Comparison of ENCODE assay signal across 8 cellular contexts in the genomic region with DNA sequence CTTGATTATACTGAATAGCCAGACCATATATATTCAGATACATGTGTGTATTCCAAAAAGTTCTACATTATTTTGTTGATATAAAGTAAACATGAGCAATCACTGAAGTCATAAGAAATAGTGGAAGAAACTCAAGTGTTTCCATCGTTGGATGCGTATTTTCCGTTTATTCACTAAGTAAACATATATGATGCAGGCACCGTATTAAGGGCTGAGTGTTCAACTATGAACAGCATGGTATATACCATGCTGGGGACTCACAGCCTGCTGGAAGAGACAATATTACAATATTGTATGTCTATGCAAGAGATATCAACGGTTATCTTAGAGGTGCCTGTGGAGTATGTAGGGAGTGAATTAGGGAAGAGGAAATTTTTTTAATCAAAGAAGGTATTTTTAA. TPM values are rescaled to one million over a fixed set of nuclear protein-coding genes. Genes with fewer than 3 reads are reported as not detected.
DNase-seq lines count a peak whose midpoint lies in the region; ATAC-seq and TF ChIP-seq lines count a peak whose summit lies in the region.

No MANE protein-coding gene starts in this region.

- BruUV-seq in OCI-LY7 (replicated peaks; lab: Mats Ljungman, UMichigan): TSS peak; percentile 71

- H3K79me2 ChIP-seq in OCI-LY7 (ENCODE audit: insufficient read depth, low read depth, low read length): peaks cover 19% of the 10 kb centered on the region; the same call in 1 of the 2 replicates

- no peaks in the 10 kb centered on the region for H4K20me1 ChIP-seq in OCI-LY7 (ENCODE audit: insufficient read depth, low read length)

- H3K27ac Mint-ChIP-seq in progenitor cell of endocrine pancreas: peak overlapping the region; percentile 98

- no peaks in the 10 kb centered on the region for H3K9me3 ChIP-seq in OCI-LY7 (ENCODE audit: low read length)

- H3K4me1 ChIP-seq in OCI-LY7 (ENCODE audit: insufficient read depth, low read length, poor library complexity, severe bottlenecking): peaks cover 16% of the 10 kb centered on the region

- H2AFZ ChIP-seq in OCI-LY7 (ENCODE audit: low read length): peak overlapping the region; percentile 99; the same call in 1 of the 2 replicates

- peak overlapping the region; percentile 83 for H3K4me2 ChIP-seq in OCI-LY7 (ENCODE audit: low read length)

- TF ChIP-seq CTCF in OCI-LY7 (conservative IDR thresholded peaks at IDR 0.05; ENCODE audit: low read length) (no peak), epithelial cell of esophagus (IDR thresholded peaks at IDR 0.05; ENCODE audit: insufficient read depth, low read depth, low read length, missing control alignments) (no peak), progenitor cell of endocrine pancreas (IDR thresholded peaks at IDR 0.05; ENCODE audit: unreplicated experiment) (no peak)

- H3K4me3 Mint-ChIP-seq in progenitor cell of endocrine pancreas (ENCODE audit: low read depth): peak overlapping the region; percentile 91

- peaks cover 10% of the 10 kb centered on the region for H3K36me3 Mint-ChIP-seq in progenitor cell of endocrine pancreas (ENCODE audit: insufficient read depth)

- H3K4me1 Mint-ChIP-seq in progenitor cell of endocrine pancreas (ENCODE audit: low read depth): peaks cover 8% of the 10 kb centered on the region

- intact Hi-C loops in OCI-LY7 (cut with micrococcal nuclease; ENCODE audit: unreplicated experiment): no loop called here

- H3K9me2 ChIP-seq in OCI-LY7 (ENCODE audit: insufficient read depth, low read length): no peaks in the 10 kb centered on the region

- peaks cover 18% of the 10 kb centered on the region for H3K27me3 Mint-ChIP-seq in progenitor cell of endocrine pancreas

- H3K27ac ChIP-seq in OCI-LY7 (ENCODE audit: low read depth, low read length, poor library complexity, severe bottlenecking): peak overlapping the region; percentile 65

- H3K9me3 Mint-ChIP-seq in progenitor cell of endocrine pancreas (ENCODE audit: low read depth): no peaks in the 10 kb centered on the region

- peak overlapping the region; percentile 97; the same call in 1 of the 2 replicates for H3K4me3 ChIP-seq in GM08714 (ENCODE audit: low read length)
- peak overlapping the region; percentile 90 for H3K4me3 ChIP-seq in OCI-LY7 (ENCODE audit: low read depth, low read length, poor library complexity, severe bottlenecking)
- H3K4me3 ChIP-seq in epithelial cell of esophagus (ENCODE audit: low read length): peak overlapping the region; percentile 98

- DNase-seq in OCI-LY7 (ENCODE audit: low spot score): peak; percentile 3
- peak; percentile 15 for DNase-seq in epithelial cell of esophagus (ENCODE audit: low read depth)
- no peak for DNase-seq in progenitor cell of endocrine pancreas (ENCODE audit: low spot score, unreplicated experiment)
- DNase-seq in activated CD4-positive, alpha-beta T cell treated with anti-CD3 and anti-CD28 coated beads, Interleukin-2, amount 50 U/mL, for 4 hours: no peak
- DNase-seq in COLO668 (lab: John Stamatoyannopoulos, UW; ENCODE audit: unreplicated experiment): no peak

- CTCF ChIA-PET in OCI-LY7 (lab: Charles Lee; ENCODE audit: unreplicated experiment): no interaction called here

- H3K36me3 ChIP-seq in OCI-LY7 (ENCODE audit: insufficient read depth, low read length): peaks cover 20% of the 10 kb centered on the region

- POLR2A ChIA-PET in OCI-LY7 (lab: Charles Lee): interaction anchor here (0.6 to 1.5 kb wide), 5 partner anchors 9 to 342 kb away, joined by 3 to 7 read pairs (median 3); a partner anchor contains a TSS

- ATAC-seq in GM19035 (IDR thresholded peaks at IDR 0.05; ENCODE audit: unreplicated experiment) (no peak), HG02973 (IDR thresholded peaks at IDR 0.05; ENCODE audit: unreplicated experiment) (no peak)

RNA-seq across cellular contexts. Expression of a gene that starts 1.2 kb away (rescaled TPM):
- 8.5 and 12.1 TPM in 2 replicates for total RNA-seq in OCI-LY7 (2014; rRNA removed; shearing (Covaris generic))
- 16.2 and 18.7 TPM in 2 replicates for total RNA-seq in OCI-LY7 (2022)
- 16.8 and 17.7 TPM in 2 replicates for total RNA-seq in progenitor cell of endocrine pancreas

Comparison
In these comparisons a context has a peak if more than half of its experiments do, and no peak if none do; other contexts are left out.
1. DNase-seq: peak in OCI-LY7 (single experiment) and epithelial cell of esophagus (single experiment); none in progenitor cell of endocrine pancreas (single experiment), activated CD4-positive, alpha-beta T cell treated with anti-CD3 and anti-CD28 coated beads, Interleukin-2, amount 50 U/mL, for 4 hours (0 of 2) and COLO668 (single experiment).
2. Peak in every context shown above with its lines, with median percentiles within 50 percentile points of each other: H3K4me3 ChIP-seq.